9 cellular contexts compared by ENCODE assay signal in genomic region chr11:82734120-82734479, GRCh38. TPM values are rescaled to one million over a fixed set of nuclear protein-coding genes. Genes with fewer than 3 reads are reported as not detected.
DNase-seq lines count a peak whose midpoint lies in the region; ATAC-seq, FAIRE-seq and TF ChIP-seq lines count a peak whose summit lies in the region.
"Had no signal": no experiment of that assay in that cellular context is flagged by ENCODE, and none has a peak within 500 bp of the region (broad histone marks: within the 10 kb centered on the region; RNA-seq: fewer than 3 reads in every experiment).

No MANE protein-coding gene starts in this region.

- dilution Hi-C loops in IMR-90 (cut with HindIII; ENCODE audit: low sequenced_read_pairs, unreplicated experiment) = no loop called here

- no peaks in the 10 kb centered on the region for H3K9me1 ChIP-seq in IMR-90 (ENCODE audit: insufficient read depth, low read length)

- H3K36me3 Mint-ChIP-seq in effector memory CD8-positive, alpha-beta T cell (ENCODE audit: insufficient read depth) = no peaks in the 10 kb centered on the region

- BruUV-seq in IMR-90 (replicated peaks; lab: Mats Ljungman, UMichigan) = no TSS peak

- no peaks in the 10 kb centered on the region for H4K20me1 ChIP-seq in IMR-90 (ENCODE audit: insufficient read depth, low read length)
- H4K20me1 ChIP-seq in neural cell (ENCODE audit: insufficient read depth) = no peaks in the 10 kb centered on the region

- DNase-seq in A549 (ENCODE audit: low read depth in 1 of 2, low spot score in 1 of 2) (no peak), IMR-90 (no peak), Ammon's horn (ENCODE audit: low spot score) (no peak), NCI-H526 treated with DMSO at 0.1 percent for 48 hours (lab: John Stamatoyannopoulos, UW) (no peak)
- DNase-seq in effector memory CD8-positive, alpha-beta T cell = no peak
- DNase-seq in activated CD4-positive, CD25-positive, alpha-beta regulatory T cell treated with anti-CD3 and anti-CD28 coated beads, Interleukin-2, amount 50 U/mL, for 72 hours = no peak
- DNase-seq: DMS 273 treated with DMSO at 0.1 percent for 48 hours had no signal

- no peak overlapping the region for H2BK5ac ChIP-seq in IMR-90 (ENCODE audit: low read depth, low read length, poor library complexity, severe bottlenecking)

- no peak for ATAC-seq in A549
- ATAC-seq in IMR-90 (ENCODE audit: low read depth) = 0 out of 2 replicates have a peak, but pooled peaks have one; percentile 14
- no peak for ATAC-seq in effector memory CD8-positive, alpha-beta T cell (replicated peaks)
- no peak for ATAC-seq in GM18858 (IDR thresholded peaks at IDR 0.05; ENCODE audit: unreplicated experiment)

- H3K79me2 ChIP-seq in neural cell (replicated peaks; ENCODE audit: insufficient read depth, low read length) = no peaks in the 10 kb centered on the region

- no peak overlapping the region for H2BK120ac ChIP-seq in IMR-90 (ENCODE audit: low read depth, low read length)

- H3K14ac ChIP-seq in IMR-90 (replicated peaks; ENCODE audit: low read depth, low read length) = no peak overlapping the region

- H3K56ac ChIP-seq in IMR-90 (ENCODE audit: extremely low read depth, insufficient read depth, low read length) = no peak overlapping the region

- H2BK15ac ChIP-seq in IMR-90 (ENCODE audit: low read depth, low read length) = no peak overlapping the region

- no peak overlapping the region for H2BK20ac ChIP-seq in IMR-90 (ENCODE audit: low read depth, low read length)

- H3K9me3 Mint-ChIP-seq in effector memory CD8-positive, alpha-beta T cell = no peaks in the 10 kb centered on the region

- intact Hi-C loops in IMR-90 (cut with micrococcal nuclease) = no loop called here

- no peaks in the 10 kb centered on the region for H3K79me1 ChIP-seq in IMR-90 (ENCODE audit: low read depth in 1 of 2, low read length in 2 of 2)

- POLR2A ChIA-PET in A549 (lab: Yijun Ruan, JAX) (no interaction called here), IMR-90 (lab: Charles Lee; ENCODE audit: unreplicated experiment) (no interaction called here)

- no peak overlapping the region for H3K18ac ChIP-seq in IMR-90 (ENCODE audit: low read depth, low read length)

- H3K4me1 Mint-ChIP-seq in effector memory CD8-positive, alpha-beta T cell (ENCODE audit: low read depth in 2 of 2) = peaks cover 0 to 6% of the 10 kb centered on the region in 2 donors

- no peaks in the 10 kb centered on the region for H3K4me1 ChIP-seq in A549
- peaks cover 2% of the 10 kb centered on the region; the same call in 1 of the 2 replicates for H3K4me1 ChIP-seq in IMR-90 (ENCODE audit: control insufficient read depth, insufficient read depth, low read length)

- H2AK5ac ChIP-seq in IMR-90 (ENCODE audit: low read depth, low read length) = no peak overlapping the region

- TF ChIP-seq POLR2A in A549 (IDR thresholded peaks at IDR 0.05; ENCODE audit: low read length) = no peak
- TF ChIP-seq POLR2A in IMR-90 (IDR thresholded peaks at IDR 0.05; ENCODE audit: low read depth, low read length) = no peak

- H3K27me3 ChIP-seq in IMR-90 (ENCODE audit: control insufficient read depth, insufficient read depth, low read length) (peaks cover 56% of the 10 kb centered on the region), neural cell (ENCODE audit: insufficient read depth, low read depth, low read length) (peaks cover 35% of the 10 kb centered on the region)

- no peak overlapping the region for H3K4ac ChIP-seq in IMR-90 (ENCODE audit: low read depth, low read length)

- no peak overlapping the region for H3K27ac ChIP-seq in A549
- no peak overlapping the region for H3K27ac ChIP-seq in IMR-90 (ENCODE audit: insufficient read depth, low read length)
- no peak overlapping the region for H3K27ac ChIP-seq in neural cell (ENCODE audit: low read length)

- 54% methylated on average over 9 of the region's 9 CpGs for WGBS in A549 (ENCODE audit: missing lambda C conversion rate)
- WGBS in IMR-90 (ENCODE audit: extremely low coverage in 2 of 2, insufficient read length in 1 of 2), 2 experiments = no CpG with 5 or more reads among the region's 9 CpGs

- no peak overlapping the region for H3K27ac Mint-ChIP-seq in effector memory CD8-positive, alpha-beta T cell

- H4K5ac ChIP-seq in IMR-90 (ENCODE audit: low read depth, low read length) = no peak overlapping the region

- no peak overlapping the region; the same call in 1 of the 2 replicates for H3K23ac ChIP-seq in IMR-90 (ENCODE audit: low read depth, low read length)

- H3F3A ChIP-seq in neural cell (ENCODE audit: insufficient read depth, low read length, poor library complexity, severe bottlenecking) = no peaks in the 10 kb centered on the region

- in situ Hi-C loops in IMR-90 (cut with MboI; ENCODE audit: low sequenced_read_pairs) = no loop called here

- CTCF ChIA-PET in A549 (lab: Yijun Ruan, JAX) = interaction anchor here (1.0 to 4.3 kb wide), 8 partner anchors 10 to 1083 kb away, joined by 3 to 27 read pairs (median 6); no protein-coding TSS in a partner anchor
- CTCF ChIA-PET in IMR-90 (lab: Yijun Ruan, JAX) = interaction anchor here (1.0 kb wide), 1 partner anchor 11 kb away, joined by 4 read pairs; no protein-coding TSS in a partner anchor

- H3K36me3 ChIP-seq in IMR-90 (ENCODE audit: control insufficient read depth, insufficient read depth, low read length) = no peaks in the 10 kb centered on the region
- H3K36me3 ChIP-seq in neural cell (ENCODE audit: insufficient read depth, low read length) = no peaks in the 10 kb centered on the region

- peaks cover 75 to 89% of the 10 kb centered on the region in 2 donors for H3K27me3 Mint-ChIP-seq in effector memory CD8-positive, alpha-beta T cell

- H2AFZ ChIP-seq in IMR-90 (replicated peaks; ENCODE audit: low read length, poor library complexity) (peak overlapping the region; percentile 77), neural cell (ENCODE audit: low read depth, low read length) (no peak overlapping the region)

- FAIRE-seq in A549 (lab: Jason Lieb, UNC) = no peak

- TF ChIP-seq CTCF in A549 (IDR thresholded peaks at IDR 0.05) = no peak
- no peak for TF ChIP-seq CTCF in IMR-90 (conservative IDR thresholded peaks at IDR 0.05; ENCODE audit: low read depth, low read length)
- no peak for TF ChIP-seq CTCF in neural cell (IDR thresholded peaks at IDR 0.05; ENCODE audit: poor library complexity, severe bottlenecking)

- H3K4me2 ChIP-seq in A549 (peak overlapping the region; percentile 90), IMR-90 (ENCODE audit: low read depth, low read length) (no peak overlapping the region; the same call in 1 of the 2 replicates), neural cell (ENCODE audit: low read length) (no peak overlapping the region)

- no peaks in the 10 kb centered on the region for H3K9me2 ChIP-seq in neural cell (ENCODE audit: insufficient read depth, low read length)

- H2AK9ac ChIP-seq in IMR-90 (replicated peaks; ENCODE audit: low read depth, low read length, poor library complexity) = no peak overlapping the region

- peak overlapping the region; percentile 47 to 48 for H3K4me3 Mint-ChIP-seq in effector memory CD8-positive, alpha-beta T cell

- H3K4me3 ChIP-seq in A549 (peak overlapping the region; percentile 52), IMR-90 (ENCODE audit: insufficient read depth, low read depth, low read length) (no peak overlapping the region), neural cell (ENCODE audit: low read length) (peak overlapping the region; percentile 80)

- TF ChIP-seq RAD21 in A549 (conservative IDR thresholded peaks at IDR 0.05 in 1 of 2, IDR thresholded peaks at IDR 0.05 in 1 of 2) (no peak), IMR-90 (IDR thresholded peaks at IDR 0.05; ENCODE audit: low read length) (no peak), neural cell (conservative IDR thresholded peaks at IDR 0.05) (no peak)

- H4K91ac ChIP-seq in IMR-90 (ENCODE audit: insufficient read depth, low read depth, low read length) = no peak overlapping the region

- no peak overlapping the region for H4K8ac ChIP-seq in IMR-90 (ENCODE audit: low read depth in 2 of 2, low read length in 2 of 2)

- no peak for TF ChIP-seq EP300 in A549 (IDR thresholded peaks at IDR 0.05)
- TF ChIP-seq EP300 in neural cell (conservative IDR thresholded peaks at IDR 0.05; ENCODE audit: poor library complexity, severe bottlenecking) = no peak

- H3K9ac ChIP-seq in IMR-90 (ENCODE audit: low read depth, low read length) (no peak overlapping the region), neural cell (ENCODE audit: low read length) (peak overlapping the region; percentile 62)

- no peaks in the 10 kb centered on the region; the same call in 2 of the 3 replicates for H3K9me3 ChIP-seq in A549
- peaks cover 5% of the 10 kb centered on the region; the same call in 1 of the 2 replicates for H3K9me3 ChIP-seq in IMR-90 (ENCODE audit: control insufficient read depth, insufficient read depth, low read length)
- H3K9me3 ChIP-seq in neural cell (ENCODE audit: low read length) = no peaks in the 10 kb centered on the region

TF ChIP-seq in A549, 52 proteins besides CTCF, POLR2A, EP300 and RAD21:
- TF ChIP-seq SREBF2 (IDR thresholded peaks at IDR 0.05) = no peak
- TF ChIP-seq NFE2L2 (conservative IDR thresholded peaks at IDR 0.05; ENCODE audit: low read length) = no peak
- no peak for TF ChIP-seq HOXB13 (CRISPR knock-in tag; IDR thresholded peaks at IDR 0.05; ENCODE audit: low read depth)
- TF ChIP-seq POLR2AphosphoS2 (conservative IDR thresholded peaks at IDR 0.05; ENCODE audit: low read length) = no peak

TF ChIP-seq in IMR-90, 13 proteins besides CTCF, POLR2A, EP300 and RAD21 (continues in another document):
- TF ChIP-seq MXI1 (IDR thresholded peaks at IDR 0.05; ENCODE audit: borderline replicate concordance, low read depth, low read length) (no peak), CHD1 (IDR thresholded peaks at IDR 0.05; ENCODE audit: low read depth, low read length) (no peak), BHLHE40 (IDR thresholded peaks at IDR 0.05; ENCODE audit: low read depth, low read length) (no peak), MAFK (IDR thresholded peaks at IDR 0.05; ENCODE audit: low read depth, low read length) (no peak)

TF ChIP-seq in neural cell, 6 proteins besides CTCF, POLR2A, EP300 and RAD21 (continues in another document):
- no peak for TF ChIP-seq EZH2 (IDR thresholded peaks at IDR 0.05; ENCODE audit: borderline replicate concordance, insufficient read depth, low read length, poor library complexity, severe bottlenecking)
- TF ChIP-seq POLR2AphosphoS5 (IDR thresholded peaks at IDR 0.05) = no peak

RNA-seq across cellular contexts. Expression of gene FAM181B, which starts 0.4 kb away (rescaled TPM):
- not detected in 2 replicates for polyA plus RNA-seq in A549 (2011; rRNA removed)
- 0.01 and 0.03 TPM in 2 replicates for polyA plus RNA-seq in A549 (2012; cell fraction: cytosol; rRNA removed)
- 0.01 and 0.02 TPM in 2 replicates for polyA plus RNA-seq in A549 (2012; cell fraction: nucleus; rRNA removed)
- 0.01 to 0.03 TPM (median 0.03 TPM) in 3 replicates for polyA plus RNA-seq in A549 (2017; fragmentation: RNase III; extraction: RNeasy Plus Mini Kit Qiagen cat#74134 plus additional on column Dnase treatment)
- polyA minus RNA-seq in A549 (2011; rRNA and poly(A)+ RNA removed) = not detected in 2 replicates
- total RNA-seq in IMR-90 (2012; rRNA removed) = not detected in 2 replicates
- polyA plus RNA-seq in IMR-90 (2012; rRNA removed) = not detected in 2 replicates
- not detected in 2 replicates for polyA plus RNA-seq in IMR-90 (2012; cell fraction: cytosol; rRNA removed)
- polyA plus RNA-seq in IMR-90 (2012; cell fraction: nucleus; rRNA removed; ENCODE audit: low replicate concordance) = not detected in 2 replicates
- polyA plus RNA-seq in neural cell = 1.3 and 1.4 TPM in 2 replicates
- 0.93 and 0.97 TPM in 2 replicates for polyA minus RNA-seq in neural cell
